In genomic region chr3:133763797-133764734, GRCh38 we compare ENCODE assay signal across 1 cellular context.
TF ChIP-seq lines count a peak whose summit lies in the region.

No MANE protein-coding gene starts in this region.

TF ChIP-seq in GM23338, 12 proteins besides CTCF, POLR2A, EP300 and RAD21 (continued from another document):
- TF ChIP-seq NANOG (IDR thresholded peaks at IDR 0.05; ENCODE audit: borderline replicate concordance): no peak
- no peak for TF ChIP-seq ZNF331 (CRISPR knock-in tag; IDR thresholded peaks at IDR 0.05; ENCODE audit: low read depth)
- TF ChIP-seq POLR2AphosphoS5 (IDR thresholded peaks at IDR 0.05; ENCODE audit: low read depth): no peak
- TF ChIP-seq ZNF114 (CRISPR knock-in tag; IDR thresholded peaks at IDR 0.05): no peak
- TF ChIP-seq ZNF462 (CRISPR knock-in tag; IDR thresholded peaks at IDR 0.05): no peak
- no peak for TF ChIP-seq EZH2 (IDR thresholded peaks at IDR 0.05; ENCODE audit: low read depth, unreplicated experiment)
